ENCODE assay signal across 2 cellular contexts in the genomic region with DNA sequence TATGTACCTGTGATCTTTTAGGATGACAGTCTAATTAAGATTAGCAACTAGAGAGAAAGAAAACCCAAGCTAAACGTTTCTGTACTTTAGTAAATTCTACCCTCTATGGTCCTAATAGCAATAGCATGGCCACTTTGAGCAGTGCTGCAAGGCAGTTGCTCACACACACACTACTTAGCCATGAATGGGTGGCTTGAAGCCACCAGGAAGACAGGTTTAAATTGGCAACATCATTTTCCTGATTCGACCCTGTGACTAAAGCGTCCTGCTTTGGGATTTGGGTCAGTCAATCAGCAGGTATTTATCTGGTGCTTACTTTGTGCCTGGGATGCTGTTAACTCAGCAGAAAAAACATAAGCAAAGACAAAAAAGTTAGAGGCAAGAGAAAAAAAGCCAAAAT.
TF ChIP-seq lines count a peak whose summit lies in the region.

No MANE protein-coding gene starts in this region.

TF ChIP-seq in HCT116, 20 proteins besides CTCF, POLR2A, EP300 and RAD21:
- TF ChIP-seq TCF7L2 (IDR thresholded peaks at IDR 0.05; ENCODE audit: borderline replicate concordance, extremely low read depth, insufficient read depth, insufficient read length): no peak
TF ChIP-seq in HCT116: peak in this region for 0.

TF ChIP-seq in H1, 55 proteins besides CTCF, POLR2A, EP300 and RAD21:
- TF ChIP-seq SIN3A (conservative IDR thresholded peaks at IDR 0.05 in 1 of 2, IDR thresholded peaks at IDR 0.05 in 1 of 2; ENCODE audit: low read depth in 1 of 2, low read length in 2 of 2) (no peak), RNF2 (IDR thresholded peaks at IDR 0.05; ENCODE audit: borderline replicate concordance, low read depth, low read length, missing control alignments, poor library complexity, severe bottlenecking) (no peak), SUZ12 (IDR thresholded peaks at IDR 0.05; ENCODE audit: low read length) (no peak), SRF (IDR thresholded peaks at IDR 0.05; ENCODE audit: low read depth, low read length) (no peak), SP2 (IDR thresholded peaks at IDR 0.05; ENCODE audit: low read length) (no peak), MAFK (IDR thresholded peaks at IDR 0.05; ENCODE audit: low read depth, low read length) (no peak), PHF8 (conservative IDR thresholded peaks at IDR 0.05; ENCODE audit: low read depth, low read length) (no peak), TEAD4 (IDR thresholded peaks at IDR 0.05; ENCODE audit: low read depth, low read length) (no peak)
